ENCODE assay signal across 8 cellular contexts in the genomic region with DNA sequence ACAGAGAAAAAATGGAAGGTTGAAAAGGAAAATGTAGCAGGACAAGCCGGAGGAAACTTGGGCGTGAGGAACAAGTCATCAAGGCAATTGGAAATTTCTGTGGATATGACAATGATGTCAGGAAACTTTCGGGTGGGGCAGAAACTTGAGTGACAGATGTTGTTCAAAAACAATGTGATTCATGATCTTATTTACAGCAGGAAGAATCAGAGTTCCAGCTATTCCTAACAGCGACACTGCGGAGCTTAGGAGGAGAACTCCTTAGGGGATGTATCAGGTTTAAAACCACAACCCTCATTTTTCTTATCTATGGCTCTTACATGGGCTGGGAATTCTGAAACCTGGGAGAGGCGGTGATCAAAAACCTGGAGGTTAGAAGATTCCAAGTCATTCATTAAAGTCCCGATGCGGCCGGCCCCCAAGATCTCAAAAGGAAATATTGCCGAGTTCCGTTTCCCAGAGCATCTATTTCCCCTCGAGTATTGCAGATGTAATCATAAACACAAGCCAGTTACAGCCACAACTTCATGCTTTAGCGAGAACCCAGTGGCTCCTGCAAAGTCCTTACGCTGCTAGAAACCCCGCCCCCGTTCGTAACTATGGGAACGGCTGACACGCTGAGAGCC. TPM values are rescaled to one million over a fixed set of nuclear protein-coding genes. Genes with fewer than 3 reads are reported as not detected.
A peak's percentile ranks its signal among the peaks of the same experiment; 100 is the strongest.
DNase-seq lines count a peak whose midpoint lies in the region; ATAC-seq and TF ChIP-seq lines count a peak whose summit lies in the region.

No MANE protein-coding gene starts in this region.

- no peaks in the 10 kb centered on the region for H3K36me3 Mint-ChIP-seq in activated naive CD4-positive, alpha-beta T cell treated with anti-CD3 and anti-CD28 coated beads for 36 hours (ENCODE audit: low read depth)
- peaks cover 31% of the 10 kb centered on the region for H3K36me3 Mint-ChIP-seq in brain
- H3K36me3 Mint-ChIP-seq in memory B cell = no peaks in the 10 kb centered on the region
- peaks cover 7% of the 10 kb centered on the region for H3K36me3 Mint-ChIP-seq in type B pancreatic cell

- intact Hi-C loops in activated naive CD4-positive, alpha-beta T cell treated with anti-CD3 and anti-CD28 coated beads for 36 hours (cut with micrococcal nuclease) = loop anchor here (1.0 to 10.0 kb wide), 2 partner anchors 200 to 1055 kb away; no protein-coding TSS in a partner anchor

- H3K27ac Mint-ChIP-seq in activated naive CD4-positive, alpha-beta T cell treated with anti-CD3 and anti-CD28 coated beads for 36 hours = no peak overlapping the region
- H3K27ac Mint-ChIP-seq in brain (peak overlapping the region; percentile 91 to 96 (median 95)), memory B cell (peak overlapping the region; percentile 88), type B pancreatic cell (peak overlapping the region; percentile 95)

- no peaks in the 10 kb centered on the region for H3K27me3 Mint-ChIP-seq in activated naive CD4-positive, alpha-beta T cell treated with anti-CD3 and anti-CD28 coated beads for 36 hours (ENCODE audit: low read depth)
- H3K27me3 Mint-ChIP-seq in brain (peaks cover 3% of the 10 kb centered on the region), memory B cell (peaks cover 9% of the 10 kb centered on the region), type B pancreatic cell (peaks cover 13% of the 10 kb centered on the region)

- CTCF ChIA-PET in activated naive CD4-positive, alpha-beta T cell treated with anti-CD3 and anti-CD28 coated beads for 36 hours (lab: Charles Lee) = no interaction called here

- no peak for TF ChIP-seq CTCF in brain (conservative IDR thresholded peaks at IDR 0.05)
- TF ChIP-seq CTCF in type B pancreatic cell (conservative IDR thresholded peaks at IDR 0.05) = no peak

- H3K9me3 Mint-ChIP-seq in activated naive CD4-positive, alpha-beta T cell treated with anti-CD3 and anti-CD28 coated beads for 36 hours = no peaks in the 10 kb centered on the region
- H3K9me3 Mint-ChIP-seq in brain = peaks cover 0 to 5% (median 4%) of the 10 kb centered on the region in 5 experiments
- peaks cover 6% of the 10 kb centered on the region for H3K9me3 Mint-ChIP-seq in memory B cell
- peaks cover 6% of the 10 kb centered on the region for H3K9me3 Mint-ChIP-seq in type B pancreatic cell

- H3K4me3 Mint-ChIP-seq in activated naive CD4-positive, alpha-beta T cell treated with anti-CD3 and anti-CD28 coated beads for 36 hours = peak overlapping the region; percentile 78
- H3K4me3 Mint-ChIP-seq in brain = peak overlapping the region; percentile 87 to 97 (median 91)
- H3K4me3 Mint-ChIP-seq in memory B cell = peak overlapping the region; percentile 80
- peak overlapping the region; percentile 95 for H3K4me3 Mint-ChIP-seq in type B pancreatic cell

- DNase-seq in activated naive CD4-positive, alpha-beta T cell treated with anti-CD3 and anti-CD28 coated beads for 36 hours = no peak
- no peak for DNase-seq in activated naive CD4-positive, alpha-beta T cell treated with anti-CD3 and anti-CD28 coated beads, Interleukin-2, amount 50 U/mL, for 16 hours
- DNase-seq in memory B cell (ENCODE audit: low spot score in 2 of 2) = no peak
- DNase-seq in type B pancreatic cell (ENCODE audit: extremely low spot score, unreplicated experiment) = no peak
- DNase-seq in activated effector memory CD4-positive, alpha-beta T cell treated with Interleukin-2 at 50 U/mL for 16 hours = no peak
- no peak for DNase-seq in HCEC 1CT

- peaks cover 16% of the 10 kb centered on the region for H3K4me1 Mint-ChIP-seq in activated naive CD4-positive, alpha-beta T cell treated with anti-CD3 and anti-CD28 coated beads for 36 hours (ENCODE audit: low read depth)
- H3K4me1 Mint-ChIP-seq in brain (peaks cover 49% of the 10 kb centered on the region), memory B cell (peaks cover 9% of the 10 kb centered on the region), type B pancreatic cell (ENCODE audit: unreplicated experiment) (peaks cover 25% of the 10 kb centered on the region)

- ATAC-seq in memory B cell (ENCODE audit: low read depth) (no peak), HG02571 (IDR thresholded peaks at IDR 0.05; ENCODE audit: unreplicated experiment) (no peak)

RNA-seq across cellular contexts. Expression of a gene that starts 0.7 kb away (rescaled TPM):
- under 1 TPM; 0.17 to 0.20 TPM for total RNA-seq in activated naive CD4-positive, alpha-beta T cell treated with anti-CD3 and anti-CD28 coated beads for 36 hours
- polyA plus RNA-seq in brain (ENCODE audit: insufficient read depth, low read depth, low replicate concordance) = 4.3 TPM
- 31.3 and 31.6 TPM in 2 replicates for total RNA-seq in type B pancreatic cell (ENCODE audit: low replicate concordance)

Comparison
In these comparisons a context has a peak if more than half of its experiments do, and no peak if none do; other contexts are left out.
1. RNA of a gene that starts 0.7 kb away (total RNA-seq): 31.3 to 31.6 TPM in type B pancreatic cell; 0.17 to 0.20 TPM in activated naive CD4-positive, alpha-beta T cell treated with anti-CD3 and anti-CD28 coated beads for 36 hours; every median in the first group is over 10 times any median in the second.
2. Peak in every context shown above with its lines, with median percentiles within 50 percentile points of each other: H3K4me3 Mint-ChIP-seq.